In genomic region chr18:63963610-63964256, GRCh38 we compare ENCODE assay signal across 1 cellular context.
TF ChIP-seq lines count a peak whose summit lies in the region.

No MANE protein-coding gene starts in this region.

TF ChIP-seq in GM23338, 12 proteins besides CTCF, POLR2A, EP300 and RAD21 (continued from another document):
- TF ChIP-seq ZNF462 (CRISPR knock-in tag; IDR thresholded peaks at IDR 0.05) (no peak), EZH2 (IDR thresholded peaks at IDR 0.05; ENCODE audit: low read depth, unreplicated experiment) (no peak), STAT1 (IDR thresholded peaks at IDR 0.05; ENCODE audit: unreplicated experiment) (no peak), EZH2phosphoT487 (IDR thresholded peaks at IDR 0.05; ENCODE audit: unreplicated experiment) (no peak), JUNB (IDR thresholded peaks at IDR 0.05; ENCODE audit: unreplicated experiment) (no peak), REST (IDR thresholded peaks at IDR 0.05; ENCODE audit: unreplicated experiment) (no peak)
TF ChIP-seq in GM23338: peak in this region for 0.
